Comparison of ENCODE assay signal across 9 cellular contexts in genomic region chr20:5918856-5919633, GRCh38. TPM values are rescaled to one million over a fixed set of nuclear protein-coding genes. Genes with fewer than 3 reads are reported as not detected.
A peak's percentile ranks its signal among the peaks of the same experiment; 100 is the strongest.
DNase-seq lines count a peak whose midpoint lies in the region; ATAC-seq and TF ChIP-seq lines count a peak whose summit lies in the region.
"Had no signal": no experiment of that assay in that cellular context is flagged by ENCODE, and none has a peak within 500 bp of the region (broad histone marks: within the 10 kb centered on the region; RNA-seq: fewer than 3 reads in every experiment).

No MANE protein-coding gene starts in this region.

- peak overlapping the region; percentile 6 for H2BK12ac ChIP-seq in trophoblast cell (ENCODE audit: low read length)

- WGBS in mammary epithelial cell (ENCODE audit: low coverage, missing lambda C conversion rate): 14% methylated on average over 4 of the region's 4 CpGs
- whole genome bisulfite sequencing in trophoblast cell (ENCODE audit: extremely low coverage, insufficient coverage, insufficient read length): no CpG with 5 or more reads among the region's 4 CpGs
- WGBS in transverse colon (ENCODE audit: low coverage in 1 of 2), 2 donors: 44 to 57% methylated on average over 4 of the region's 4 CpGs

- TF ChIP-seq CTCF in mammary epithelial cell (conservative IDR thresholded peaks at IDR 0.05 in 1 of 2, IDR thresholded peaks at IDR 0.05 in 1 of 2; ENCODE audit: extremely low read depth in 1 of 2, insufficient read depth in 1 of 2, low read depth in 1 of 2, low read length in 2 of 2) (no peak), transverse colon (IDR thresholded peaks at IDR 0.05) (no peak)

- H3K79me2 ChIP-seq in mammary epithelial cell (ENCODE audit: insufficient read depth, low read length): no peaks in the 10 kb centered on the region
- H3K79me2 ChIP-seq in trophoblast cell (ENCODE audit: control insufficient read depth, insufficient read depth, low read length, poor library complexity): no peaks in the 10 kb centered on the region

- TF ChIP-seq POLR2A in transverse colon (IDR thresholded peaks at IDR 0.05): no peak

- H2BK5ac ChIP-seq in trophoblast cell (ENCODE audit: low read depth, low read length, poor library complexity): peak overlapping the region; percentile 18

- TF ChIP-seq EP300 in transverse colon (IDR thresholded peaks at IDR 0.05; ENCODE audit: low read depth): no peak

- H3K9me3 ChIP-seq in mammary epithelial cell (replicated peaks; ENCODE audit: insufficient read depth, low read length) (no peaks in the 10 kb centered on the region), trophoblast cell (ENCODE audit: insufficient read depth, low read depth, low read length) (no peaks in the 10 kb centered on the region), transverse colon (no peaks in the 10 kb centered on the region)
- H3K9me3 ChIP-seq: BLaER1 had no signal

- peak overlapping the region; percentile 4 for H3K14ac ChIP-seq in trophoblast cell (ENCODE audit: low read length)

- H3K4me1 ChIP-seq in mammary epithelial cell (ENCODE audit: insufficient read depth, low read length): peaks cover 21% of the 10 kb centered on the region
- peaks cover 8 to 10% of the 10 kb centered on the region in 2 experiments for H3K4me1 ChIP-seq in trophoblast cell (ENCODE audit: control insufficient read depth in 1 of 2, insufficient read depth in 2 of 2, low read length in 2 of 2)
- H3K4me1 ChIP-seq in transverse colon: no peaks in the 10 kb centered on the region
- H3K4me1 ChIP-seq: BLaER1 had no signal

- no peak for DNase-seq in activated CD4-positive, CD25-positive, alpha-beta regulatory T cell (lab: John Stamatoyannopoulos, UW)
- DNase-seq in NCI-H2029 treated with DMSO at 0.1 percent for 48 hours (lab: John Stamatoyannopoulos, UW) (peak; percentile 54), mammary epithelial cell (peak; percentile 87), trophoblast cell (no peak), transverse colon (no peak)

- BruUV-seq in mammary epithelial cell (replicated peaks; lab: Mats Ljungman, UMichigan): TSS peak; percentile 79

- H3K27ac ChIP-seq in mammary epithelial cell (ENCODE audit: insufficient read depth, low read depth, low read length) (peak overlapping the region; percentile 88), trophoblast cell (ENCODE audit: low read depth, low read length) (peak overlapping the region; percentile 90), transverse colon (no peak overlapping the region)
- H3K27ac ChIP-seq: BLaER1 had no signal

- dilution Hi-C loops in mammary epithelial cell (cut with HindIII; ENCODE audit: low sequenced_read_pairs): no loop called here

- peak overlapping the region; percentile 45 for H4K91ac ChIP-seq in trophoblast cell (ENCODE audit: low read depth, low read length)

- H3K9ac ChIP-seq in mammary epithelial cell (ENCODE audit: insufficient read depth, low read length) (peak overlapping the region; percentile 57), trophoblast cell (ENCODE audit: low read length) (no peak overlapping the region)
- H3K9ac ChIP-seq: BLaER1 had no signal

- no peak overlapping the region for H4K8ac ChIP-seq in trophoblast cell (ENCODE audit: low read depth, low read length)

- CTCF ChIA-PET in mammary epithelial cell (lab: Charles Lee; ENCODE audit: low non-redundant PET): no interaction called here

- no peak overlapping the region for H3K18ac ChIP-seq in trophoblast cell (ENCODE audit: low read length)

- H3K4ac ChIP-seq in trophoblast cell (ENCODE audit: low read depth, low read length): no peak overlapping the region

- ATAC-seq in activated CD4-positive, CD25-positive, alpha-beta regulatory T cell treated with anti-CD3 and anti-CD28 coated beads, Interleukin-2, amount 50 U/mL, for 24 hours: peak; percentile 71 to 73
- ATAC-seq in HG02759 (IDR thresholded peaks at IDR 0.05; ENCODE audit: unreplicated experiment) (no peak), HG03521 (IDR thresholded peaks at IDR 0.05; ENCODE audit: unreplicated experiment) (no peak)

- peak overlapping the region; percentile 87 for H3K4me2 ChIP-seq in mammary epithelial cell (ENCODE audit: insufficient read depth, low read depth, low read length)
- no peak overlapping the region for H3K4me2 ChIP-seq in trophoblast cell (ENCODE audit: low read length)
- H3K4me2 ChIP-seq: BLaER1 had no signal

- H3K79me1 ChIP-seq in trophoblast cell (ENCODE audit: low read length): peaks cover 2% of the 10 kb centered on the region

- H3K4me3 ChIP-seq in mammary epithelial cell (replicated peaks in 1 of 3; ENCODE audit: insufficient read depth in 1 of 3, low read depth in 2 of 3, low read length in 3 of 3) (no peak overlapping the region), trophoblast cell (ENCODE audit: low read depth, low read length) (no peak overlapping the region), transverse colon (no peak overlapping the region)
- H3K4me3 ChIP-seq: BLaER1 had no signal

- H2AFZ ChIP-seq in mammary epithelial cell (ENCODE audit: low read depth, low read length) (peak overlapping the region; percentile 51), trophoblast cell (ENCODE audit: insufficient read depth, low read length, poor library complexity) (no peak overlapping the region)

- peak overlapping the region; percentile 14 for H2BK120ac ChIP-seq in trophoblast cell (ENCODE audit: insufficient read depth, low read length, poor library complexity)

- no peak overlapping the region for H3K23ac ChIP-seq in trophoblast cell (ENCODE audit: low read length)

- H4K20me1 ChIP-seq in mammary epithelial cell (ENCODE audit: insufficient read depth, low read length): no peaks in the 10 kb centered on the region
- H4K20me1 ChIP-seq: BLaER1 had no signal

- in situ Hi-C loops in mammary epithelial cell (cut with MboI; ENCODE audit: low sequenced_read_pairs in 2 of 2) (no loop called here), transverse colon (cut with MboI; ENCODE audit: low pct_ligation_motif_present in 1 of 4, low pct_unique_long_range_greater_than_20kb in 1 of 4, low sequenced_read_pairs in 3 of 4) (no loop called here)

- no peak overlapping the region for H4K12ac ChIP-seq in trophoblast cell (ENCODE audit: low read depth, low read length)

- intact Hi-C loops in mammary epithelial cell (cut with micrococcal nuclease) (no loop called here), transverse colon (cut with DNase I; ENCODE audit: low total_unique reads) (no loop called here)

- H3K27me3 ChIP-seq in mammary epithelial cell (ENCODE audit: insufficient read depth, low read length) (no peaks in the 10 kb centered on the region), trophoblast cell (ENCODE audit: insufficient read depth, low read length) (no peaks in the 10 kb centered on the region), transverse colon (peaks cover 7% of the 10 kb centered on the region)
- H3K27me3 ChIP-seq: BLaER1 had no signal

- H3K36me3 ChIP-seq in mammary epithelial cell (ENCODE audit: insufficient read depth, low read length) (no peaks in the 10 kb centered on the region), trophoblast cell (ENCODE audit: control insufficient read depth in 1 of 2, insufficient read depth in 2 of 2, low read length in 2 of 2) (no peaks in the 10 kb centered on the region), transverse colon (no peaks in the 10 kb centered on the region)
- H3K36me3 ChIP-seq: BLaER1 had no signal

- H2AK5ac ChIP-seq in trophoblast cell (ENCODE audit: low read length): no peak overlapping the region

RNA-seq across cellular contexts. Expression of gene CHGB, which starts 7.7 kb away (rescaled TPM):
- total RNA-seq in mammary epithelial cell (under 1 TPM; 0.17 to 0.31 TPM), transverse colon (1 to 10 TPM in 1 of 4 donors, under 1 TPM in 1, not detected in 2; 0.95 to 4.4 TPM)
- polyA plus RNA-seq in mammary epithelial cell: 0.37 TPM
- polyA minus RNA-seq in mammary epithelial cell: not detected
- polyA plus RNA-seq in trophoblast cell (2013): 0.57 and 0.62 TPM in 2 replicates

RNA-seq across cellular contexts. Expression of gene TRMT6, which starts 31.3 kb away (rescaled TPM):
- total RNA-seq in mammary epithelial cell (10 to 100 TPM; 12.8 to 24.9 TPM), transverse colon (1 to 10 TPM in 3 of 4 donors, under 1 TPM in 1; 1.00 to 9.4 (median 4.3) TPM)
- polyA plus RNA-seq in mammary epithelial cell: 16.8 TPM
- 0.83 TPM for polyA minus RNA-seq in mammary epithelial cell
- polyA plus RNA-seq in trophoblast cell (2013): 23.7 and 24.2 TPM in 2 replicates

RNA-seq across cellular contexts. Expression of gene MCM8, which starts 31.4 kb away (rescaled TPM):
- total RNA-seq in mammary epithelial cell (10 to 100 TPM in 1 of 2 donors, 1 to 10 TPM in 1; 4.5 to 12.5 TPM), transverse colon (1 to 10 TPM; 2.6 to 8.6 (median 4.7) TPM)
- 6.9 TPM for polyA plus RNA-seq in mammary epithelial cell
- 12.4 TPM for polyA minus RNA-seq in mammary epithelial cell
- 11.1 and 11.5 TPM in 2 replicates for polyA plus RNA-seq in trophoblast cell (2013)

Comparison
In these comparisons a context has a peak if more than half of its experiments do, and no peak if none do; other contexts are left out.
1. ATAC-seq: peak in activated CD4-positive, CD25-positive, alpha-beta regulatory T cell treated with anti-CD3 and anti-CD28 coated beads, Interleukin-2, amount 50 U/mL, for 24 hours (2 of 2); none in HG02759 (single experiment) and HG03521 (single experiment).
2. DNase-seq: peak in NCI-H2029 treated with DMSO at 0.1 percent for 48 hours (single experiment) and mammary epithelial cell (single experiment); none in activated CD4-positive, CD25-positive, alpha-beta regulatory T cell (0 of 4), trophoblast cell (0 of 2) and transverse colon (single experiment).
3. H3K27ac ChIP-seq: peak in mammary epithelial cell (single experiment) and trophoblast cell (single experiment); none in transverse colon (0 of 4).